In the genomic region with DNA sequence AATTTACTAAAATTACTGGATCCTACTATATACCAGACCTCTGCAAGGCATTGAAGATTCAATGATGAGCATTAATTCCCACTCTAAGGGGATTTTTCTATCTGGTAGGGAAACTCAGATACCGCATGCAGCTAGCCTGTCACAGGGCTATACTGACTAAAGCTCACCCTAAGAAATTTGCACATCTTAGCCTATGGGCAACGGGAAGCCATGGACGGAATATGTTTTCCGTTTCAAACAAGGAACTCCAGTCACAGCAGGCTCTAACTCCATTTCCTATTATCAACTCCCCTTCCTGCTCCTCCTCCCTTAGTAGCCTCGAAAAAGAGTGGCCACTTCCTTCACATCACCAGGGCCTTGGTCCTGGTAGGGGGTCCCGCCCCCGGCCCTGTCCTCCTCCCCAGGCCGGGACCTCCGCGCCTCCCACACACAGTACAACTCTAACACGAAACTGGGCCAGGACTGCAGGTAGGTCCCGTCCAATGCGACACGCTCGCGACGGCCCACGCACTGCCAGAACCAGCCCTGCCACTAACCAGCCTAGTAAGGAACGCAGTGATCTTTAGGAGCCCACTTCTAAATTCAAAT, we compare ENCODE assay signal across 8 cellular contexts. TPM values are rescaled to one million over a fixed set of nuclear protein-coding genes. Genes with fewer than 3 reads are reported as not detected.
DNase-seq lines count a peak whose midpoint lies in the region; ATAC-seq and TF ChIP-seq lines count a peak whose summit lies in the region.

No MANE protein-coding gene starts in this region.

- H3K27me3 Mint-ChIP-seq in endodermal cell (ENCODE audit: insufficient read depth) (no peaks in the 10 kb centered on the region), naive B cell (no peaks in the 10 kb centered on the region)

- 14 to 17% methylated on average over 13 to 19 of the region's 19 CpGs for WGBS in endodermal cell (ENCODE audit: insufficient coverage in 1 of 2, insufficient read length in 1 of 2), 2 experiments

- H3K36me3 Mint-ChIP-seq in endodermal cell (ENCODE audit: low read depth) (peaks cover 27% of the 10 kb centered on the region), naive B cell (peaks cover 6 to 8% of the 10 kb centered on the region in 2 donors)

- ATAC-seq in GM18873 (IDR thresholded peaks at IDR 0.05; ENCODE audit: low FRiP score, unreplicated experiment) (peak; percentile 22), HG03135 (IDR thresholded peaks at IDR 0.05; ENCODE audit: unreplicated experiment) (peak; percentile 22), naive B cell (ENCODE audit: low read depth in 2 of 2) (peak; percentile 42 to 45)

- H3K9me3 Mint-ChIP-seq in endodermal cell (no peaks in the 10 kb centered on the region), naive B cell (no peaks in the 10 kb centered on the region)

- H3K36me3 ChIP-seq in BE2C (peaks cover 12% of the 10 kb centered on the region), SK-N-MC (ENCODE audit: insufficient read depth, low read length) (peaks cover 26% of the 10 kb centered on the region), endodermal cell (ENCODE audit: control insufficient read depth, insufficient read depth, low read length) (peaks cover 31% of the 10 kb centered on the region)

- peak overlapping the region; percentile 98 for H3K27ac Mint-ChIP-seq in endodermal cell
- peak overlapping the region; percentile 89 to 99 (median 96) for H3K27ac Mint-ChIP-seq in naive B cell

- H3K27ac ChIP-seq in SK-N-MC (peak overlapping the region; percentile 68; the same call in 1 of the 2 replicates), endodermal cell (ENCODE audit: low read depth, low read length) (peak overlapping the region; percentile 45)

- H3K4me3 Mint-ChIP-seq in endodermal cell (peak overlapping the region; percentile 83), naive B cell (peak overlapping the region; percentile 93 to 98 (median 96))

- peak overlapping the region; percentile 81 for H3K4me3 ChIP-seq in BE2C (ENCODE audit: low read depth, low read length)
- peak overlapping the region; percentile 89 for H3K4me3 ChIP-seq in SK-N-MC
- H3K4me3 ChIP-seq in endodermal cell (ENCODE audit: low read length) = peak overlapping the region; percentile 95

- no peak for DNase-seq in BE2C
- no peak for DNase-seq in SK-N-MC (ENCODE audit: low read depth, low spot score)
- DNase-seq in endodermal cell = no peak
- no peak for DNase-seq in naive B cell
- no peak for DNase-seq in UCSD-AML1 (lab: John Stamatoyannopoulos, UW; ENCODE audit: unreplicated experiment)
- DNase-seq in foreskin melanocyte = no peak

- H3K4me1 Mint-ChIP-seq in endodermal cell (peaks cover 12% of the 10 kb centered on the region), naive B cell (peaks cover 22 to 32% (median 29%) of the 10 kb centered on the region in 3 donors)

- H3K27me3 ChIP-seq in BE2C = no peaks in the 10 kb centered on the region
- no peaks in the 10 kb centered on the region for H3K27me3 ChIP-seq in endodermal cell (ENCODE audit: control insufficient read depth, insufficient read depth, low read length, poor library complexity, severe bottlenecking)

- H3K9me3 ChIP-seq in BE2C = no peaks in the 10 kb centered on the region
- H3K9me3 ChIP-seq in SK-N-MC (ENCODE audit: low read depth, low read length) = no peaks in the 10 kb centered on the region
- no peaks in the 10 kb centered on the region for H3K9me3 ChIP-seq in endodermal cell (ENCODE audit: control insufficient read depth, low read length)

- H3K4me1 ChIP-seq in BE2C (no peaks in the 10 kb centered on the region; the same call in 1 of the 2 replicates), endodermal cell (ENCODE audit: control insufficient read depth, insufficient read depth, low read length) (peaks cover 5% of the 10 kb centered on the region)

- H3K9ac ChIP-seq in SK-N-MC (ENCODE audit: insufficient read length) (peak overlapping the region; percentile 78), endodermal cell (ENCODE audit: extremely low read depth, low read length, poor library complexity, severe bottlenecking) (peak overlapping the region; percentile 42)

- TF ChIP-seq CTCF in BE2C (IDR thresholded peaks at IDR 0.05; ENCODE audit: low read depth, low read length) (no peak), endodermal cell (conservative IDR thresholded peaks at IDR 0.05) (no peak)

RNA-seq across cellular contexts. Expression of gene COX5B, which starts 0.7 kb away (rescaled TPM):
- 390 TPM for polyA plus RNA-seq in BE2C (2012; ENCODE audit: insufficient read depth, insufficient read length, low read depth)
- total RNA-seq in endodermal cell = 100 to 1,000 TPM; 211 to 233 TPM
- polyA plus RNA-seq in endodermal cell (2013, experiment 1 of 2) = 231 TPM
- 226 TPM for polyA plus RNA-seq in endodermal cell (2013, experiment 2 of 2)
- polyA plus RNA-seq in naive B cell (ENCODE audit: low read depth in 6 of 6) = 100 to 1,000 TPM; 280 to 362 (median 320) TPM

RNA-seq across cellular contexts. Expression of gene ACTR1B, which starts 18.6 kb away (rescaled TPM):
- 58.9 TPM for polyA plus RNA-seq in BE2C (2012; ENCODE audit: insufficient read depth, insufficient read length, low read depth)
- 10 to 100 TPM; 71.8 to 75.0 TPM for total RNA-seq in endodermal cell
- polyA plus RNA-seq in endodermal cell (2013, experiment 1 of 2) = 71.7 TPM
- polyA plus RNA-seq in endodermal cell (2013, experiment 2 of 2) = 68.6 TPM
- 10 to 100 TPM in 4 of 6 donors, 1 to 10 TPM in 2; 8.7 to 13.9 (median 10.8) TPM for polyA plus RNA-seq in naive B cell (ENCODE audit: low read depth in 6 of 6)

RNA-seq across cellular contexts. Expression of gene C2orf92, which starts 24.3 kb away (rescaled TPM):
- 1.5 TPM for polyA plus RNA-seq in BE2C (2012; ENCODE audit: insufficient read depth, insufficient read length, low read depth)
- total RNA-seq in endodermal cell = 10 to 100 TPM; 12.5 to 17.4 TPM
- polyA plus RNA-seq in endodermal cell (2013, experiment 1 of 2) = 7.2 TPM
- 7.0 TPM for polyA plus RNA-seq in endodermal cell (2013, experiment 2 of 2)
- 1 to 10 TPM in 2 of 6 donors, under 1 TPM in 1, not detected in 3; 0.60 to 2.5 (median 1.3) TPM for polyA plus RNA-seq in naive B cell (ENCODE audit: low read depth in 6 of 6)

RNA-seq across cellular contexts. Expression of gene ANKRD36B, which starts 55.5 kb away (rescaled TPM):
- polyA plus RNA-seq in BE2C (2012; ENCODE audit: insufficient read depth, insufficient read length, low read depth) = 0.86 TPM
- 10 to 100 TPM; 41.8 to 53.9 TPM for total RNA-seq in endodermal cell
- 17.7 TPM for polyA plus RNA-seq in endodermal cell (2013, experiment 1 of 2)
- 15.6 TPM for polyA plus RNA-seq in endodermal cell (2013, experiment 2 of 2)
- polyA plus RNA-seq in naive B cell (ENCODE audit: low read depth in 6 of 6) = 10 to 100 TPM in 4 of 6 donors, 1 to 10 TPM in 2; 4.2 to 28.7 (median 10.5) TPM
